9 cellular contexts compared by ENCODE assay signal in the genomic region with DNA sequence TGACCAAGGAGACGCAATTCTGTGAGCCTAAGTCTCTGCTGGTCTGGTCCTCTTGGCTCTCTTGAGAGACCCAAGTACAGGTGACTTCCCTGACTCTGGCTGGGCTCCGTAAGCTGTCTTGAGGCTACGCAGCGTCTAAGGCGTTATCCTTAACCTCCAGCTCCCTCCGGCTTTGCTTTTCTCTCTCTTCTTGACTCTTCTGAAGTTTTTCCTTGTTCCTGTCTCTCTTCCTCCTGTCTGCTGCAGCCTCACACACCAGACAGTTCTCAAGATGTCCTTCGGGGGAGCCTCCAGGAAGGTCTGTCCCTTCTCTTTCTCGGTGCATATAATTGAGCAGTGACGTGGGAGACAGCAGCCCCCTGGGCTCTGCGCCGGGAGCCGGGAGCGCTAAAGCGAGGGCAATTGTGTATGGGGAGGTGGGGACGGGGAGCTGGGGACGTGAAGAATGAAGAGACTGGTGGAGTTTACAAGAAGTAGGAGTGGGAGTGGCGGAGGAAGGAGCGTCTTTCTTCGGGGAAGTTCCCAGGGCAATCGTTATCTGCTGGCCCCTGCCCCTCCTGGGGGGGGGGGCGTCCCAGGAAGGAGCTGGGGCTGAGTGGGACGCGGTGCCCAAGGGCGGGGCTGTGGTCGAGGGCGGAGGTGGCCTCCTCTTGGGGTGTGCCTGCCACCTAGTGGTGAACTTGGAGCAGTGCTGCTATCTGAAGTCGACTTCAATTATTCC. TPM values are rescaled to one million over a fixed set of nuclear protein-coding genes. Genes with fewer than 3 reads are reported as not detected.
DNase-seq lines count a peak whose midpoint lies in the region; ATAC-seq and TF ChIP-seq lines count a peak whose summit lies in the region.
"Had no signal": no experiment of that assay in that cellular context is flagged by ENCODE, and none has a peak within 500 bp of the region (broad histone marks: within the 10 kb centered on the region; RNA-seq: fewer than 3 reads in every experiment).

No MANE protein-coding gene starts in this region.

- TF ChIP-seq CTCF in ovary (IDR thresholded peaks at IDR 0.05) (peak; percentile 87 to 97 (median 93)), thoracic aorta (IDR thresholded peaks at IDR 0.05) (peak; percentile 96)

- no peaks in the 10 kb centered on the region for H3K36me3 ChIP-seq in CD4-positive, alpha-beta memory T cell (ENCODE audit: insufficient read depth, low read length)
- H3K36me3 ChIP-seq in ovary (no peaks in the 10 kb centered on the region), thoracic aorta (no peaks in the 10 kb centered on the region)

- CTCF ChIA-PET in CD4-positive, alpha-beta memory T cell (lab: Charles Lee; ENCODE audit: partially characterized antibody), result interaction anchor here (0.7 to 4.9 kb wide), 16 partner anchors 9 to 216 kb away, joined by 3 to 142 read pairs (median 5); no protein-coding TSS in a partner anchor

- ATAC-seq in GM19438 (IDR thresholded peaks at IDR 0.05; ENCODE audit: low read depth, unreplicated experiment), result peak; percentile 72
- ATAC-seq in SK-N-SH treated with all-trans-retinoic acid at 6 μM for 48 hours, result peak; percentile 87
- ATAC-seq in activated naive CD4-positive, alpha-beta T cell treated with anti-CD3 and anti-CD28 coated beads, Interleukin-2, amount 50 U/mL, for 72 hours, result peak; percentile 97
- ATAC-seq in Right ventricle myocardium inferior, result peak; percentile 94
- ATAC-seq in thoracic aorta (ENCODE audit: insufficient number of reproducible peaks, low FRiP score, low read depth), result no peak

- H3K27ac Mint-ChIP-seq in CD4-positive, alpha-beta memory T cell, result peak overlapping the region in 2 of 7 donors; percentile 9 to 44
- peak overlapping the region in 1 of 2 donors; percentile 57 for H3K27ac Mint-ChIP-seq in activated naive CD4-positive, alpha-beta T cell treated with anti-CD3 and anti-CD28 coated beads, Interleukin-2, amount 50 U/mL, for 72 hours

- H3K9me3 Mint-ChIP-seq in CD4-positive, alpha-beta memory T cell, result peaks cover 0 to 2% (median 0%) of the 10 kb centered on the region in 8 donors
- H3K9me3 Mint-ChIP-seq in activated naive CD4-positive, alpha-beta T cell treated with anti-CD3 and anti-CD28 coated beads, Interleukin-2, amount 50 U/mL, for 72 hours, result no peaks in the 10 kb centered on the region

- H3K36me3 Mint-ChIP-seq in CD4-positive, alpha-beta memory T cell, result no peaks in the 10 kb centered on the region
- no peaks in the 10 kb centered on the region for H3K36me3 Mint-ChIP-seq in activated naive CD4-positive, alpha-beta T cell treated with anti-CD3 and anti-CD28 coated beads, Interleukin-2, amount 50 U/mL, for 72 hours

- POLR2A ChIA-PET in CD4-positive, alpha-beta memory T cell (lab: Charles Lee; ENCODE audit: partially characterized antibody), result interaction anchor here (0.8 kb wide), 1 partner anchor 198 kb away, joined by 4 read pairs; no protein-coding TSS in a partner anchor

- TF ChIP-seq POLR2A in ovary (IDR thresholded peaks at IDR 0.05), result no peak

- TF ChIP-seq EP300 in ovary (IDR thresholded peaks at IDR 0.05), result no peak

- peaks cover 2 to 12% (median 8%) of the 10 kb centered on the region in 4 donors for H3K4me1 Mint-ChIP-seq in CD4-positive, alpha-beta memory T cell

- no peak overlapping the region for H3K27ac ChIP-seq in CD4-positive, alpha-beta memory T cell (ENCODE audit: low read depth, low read length)
- H3K27ac ChIP-seq in ovary, result no peak overlapping the region
- H3K27ac ChIP-seq in thoracic aorta, result no peak overlapping the region

- no peaks in the 10 kb centered on the region for H3K9me3 ChIP-seq in CD4-positive, alpha-beta memory T cell (ENCODE audit: control insufficient read depth in 1 of 2, low read length in 2 of 2)
- no peaks in the 10 kb centered on the region for H3K9me3 ChIP-seq in ovary
- no peaks in the 10 kb centered on the region for H3K9me3 ChIP-seq in thoracic aorta

- intact Hi-C loops in CD4-positive, alpha-beta memory T cell (cut with micrococcal nuclease), result loop anchor here (1.0 to 10.0 kb wide), 4 partner anchors 148 to 920 kb away; a partner anchor contains a TSS
- intact Hi-C loops in Right ventricle myocardium inferior (cut with DNase I) (loop anchor here (1.0 to 5.0 kb wide), 3 partner anchors 68 to 198 kb away; no protein-coding TSS in a partner anchor), ovary (cut with DNase I) (loop anchor here (1.0 to 10.0 kb wide), 7 partner anchors 22 to 200 kb away; a partner anchor contains a TSS)

- WGBS in ovary, 3 donors, result 3 to 4% (median 3%) methylated on average over 27 of the region's 27 CpGs

- peak; percentile 60 to 66 (median 64) for DNase-seq in CD4-positive, alpha-beta memory T cell
- DNase-seq in HT1080 (ENCODE audit: low read depth) (peak; percentile 48), Right ventricle myocardium inferior (ENCODE audit: missing footprints) (peak; percentile 83), ovary (peak; percentile 74 to 81 (median 79)), thoracic aorta (ENCODE audit: low spot score) (peak; percentile 18)
- peak; percentile 72 to 78 for DNase-seq in activated naive CD4-positive, alpha-beta T cell treated with anti-CD3 and anti-CD28 coated beads, Interleukin-2, amount 50 U/mL, for 72 hours (ENCODE audit: low spot score in 2 of 2)

- H3K4me1 ChIP-seq in CD4-positive, alpha-beta memory T cell (ENCODE audit: insufficient read depth, low read length), result peaks cover 7% of the 10 kb centered on the region
- H3K4me1 ChIP-seq in ovary (ENCODE audit: insufficient read depth) (peaks cover 4% of the 10 kb centered on the region), thoracic aorta (ENCODE audit: control insufficient read depth in 1 of 2, low read depth in 2 of 2) (peaks cover 0 to 5% of the 10 kb centered on the region in 2 donors)

- H3K4me3 ChIP-seq in CD4-positive, alpha-beta memory T cell (ENCODE audit: low read length in 2 of 2), result peak overlapping the region in 1 of 2 donors; percentile 50
- H3K4me3 ChIP-seq in ovary (peak overlapping the region; percentile 39), thoracic aorta (peak overlapping the region; percentile 70)

- peaks cover 6 to 17% of the 10 kb centered on the region in 2 donors for H3K27me3 Mint-ChIP-seq in CD4-positive, alpha-beta memory T cell

- H3K27me3 ChIP-seq in CD4-positive, alpha-beta memory T cell (ENCODE audit: insufficient read depth, low read length), result no peaks in the 10 kb centered on the region
- H3K27me3 ChIP-seq in ovary, result no peaks in the 10 kb centered on the region
- no peaks in the 10 kb centered on the region for H3K27me3 ChIP-seq in thoracic aorta (replicated peaks; ENCODE audit: insufficient read depth)

- H3K4me3 Mint-ChIP-seq in CD4-positive, alpha-beta memory T cell, result peak overlapping the region; percentile 75 to 89 (median 83)

TF ChIP-seq in SK-N-SH treated with all-trans-retinoic acid at 6 μM for 48 hours, 23 proteins besides CTCF, POLR2A, EP300 and RAD21 (continues in another document):
- TF ChIP-seq ZFP3 (CRISPR knock-in tag; IDR thresholded peaks at IDR 0.05) (no peak), ESRRG (CRISPR knock-in tag; IDR thresholded peaks at IDR 0.05) (no peak), TOX (CRISPR knock-in tag; IDR thresholded peaks at IDR 0.05; ENCODE audit: borderline replicate concordance) (no peak), BACH2 (CRISPR knock-in tag; IDR thresholded peaks at IDR 0.05; ENCODE audit: borderline replicate concordance) (no peak), GLIS3 (CRISPR knock-in tag; IDR thresholded peaks at IDR 0.05) (no peak), ZNF70 (CRISPR knock-in tag; IDR thresholded peaks at IDR 0.05) (no peak), PPARA (CRISPR knock-in tag; IDR thresholded peaks at IDR 0.05; ENCODE audit: borderline replicate concordance) (no peak), TCF4 (CRISPR knock-in tag; IDR thresholded peaks at IDR 0.05; ENCODE audit: borderline replicate concordance) (no peak), ZNF565 (CRISPR knock-in tag; conservative IDR thresholded peaks at IDR 0.05; ENCODE audit: low read depth) (no peak), ZFP30 (CRISPR knock-in tag; IDR thresholded peaks at IDR 0.05) (no peak)
- TF ChIP-seq, protein P1, sequence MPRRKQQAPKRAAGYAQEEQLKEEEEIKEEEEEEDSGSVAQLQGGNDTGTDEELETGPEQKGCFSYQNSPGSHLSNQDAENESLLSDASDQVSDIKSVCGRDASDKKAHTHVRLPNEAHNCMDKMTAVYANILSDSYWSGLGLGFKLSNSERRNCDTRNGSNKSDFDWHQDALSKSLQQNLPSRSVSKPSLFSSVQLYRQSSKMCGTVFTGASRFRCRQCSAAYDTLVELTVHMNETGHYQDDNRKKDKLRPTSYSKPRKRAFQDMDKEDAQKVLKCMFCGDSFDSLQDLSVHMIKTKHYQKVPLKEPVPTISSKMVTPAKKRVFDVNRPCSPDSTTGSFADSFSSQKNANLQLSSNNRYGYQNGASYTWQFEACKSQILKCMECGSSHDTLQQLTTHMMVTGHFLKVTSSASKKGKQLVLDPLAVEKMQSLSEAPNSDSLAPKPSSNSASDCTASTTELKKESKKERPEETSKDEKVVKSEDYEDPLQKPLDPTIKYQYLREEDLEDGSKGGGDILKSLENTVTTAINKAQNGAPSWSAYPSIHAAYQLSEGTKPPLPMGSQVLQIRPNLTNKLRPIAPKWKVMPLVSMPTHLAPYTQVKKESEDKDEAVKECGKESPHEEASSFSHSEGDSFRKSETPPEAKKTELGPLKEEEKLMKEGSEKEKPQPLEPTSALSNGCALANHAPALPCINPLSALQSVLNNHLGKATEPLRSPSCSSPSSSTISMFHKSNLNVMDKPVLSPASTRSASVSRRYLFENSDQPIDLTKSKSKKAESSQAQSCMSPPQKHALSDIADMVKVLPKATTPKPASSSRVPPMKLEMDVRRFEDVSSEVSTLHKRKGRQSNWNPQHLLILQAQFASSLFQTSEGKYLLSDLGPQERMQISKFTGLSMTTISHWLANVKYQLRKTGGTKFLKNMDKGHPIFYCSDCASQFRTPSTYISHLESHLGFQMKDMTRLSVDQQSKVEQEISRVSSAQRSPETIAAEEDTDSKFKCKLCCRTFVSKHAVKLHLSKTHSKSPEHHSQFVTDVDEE (CRISPR knock-in tag; IDR thresholded peaks at IDR 0.05), result no peak

RNA-seq across cellular contexts. Expression of a gene that starts 6.9 kb away (rescaled TPM):
- not detected for total RNA-seq in CD4-positive, alpha-beta memory T cell
- not detected for polyA plus RNA-seq in CD4-positive, alpha-beta memory T cell
- not detected in 2 replicates for total RNA-seq in HT1080 (2014; rRNA removed; shearing (Covaris generic))
- not detected in 2 replicates for polyA plus RNA-seq in HT1080 (2015; cell fraction: cytosol; rRNA removed)
- not detected in 2 replicates for polyA plus RNA-seq in HT1080 (2015; cell fraction: nucleus; rRNA removed)
- total RNA-seq in activated naive CD4-positive, alpha-beta T cell treated with anti-CD3 and anti-CD28 coated beads, Interleukin-2, amount 50 U/mL, for 72 hours, result not detected
- total RNA-seq in Right ventricle myocardium inferior, result not detected
- total RNA-seq in ovary, result not detected
- not detected for polyA plus RNA-seq in ovary
- not detected for total RNA-seq in thoracic aorta
- total RNA-seq: subcutaneous adipose tissue had no signal

RNA-seq across cellular contexts. Expression of a gene that starts 40.9 kb away (rescaled TPM):
- total RNA-seq in CD4-positive, alpha-beta memory T cell, result not detected
- not detected for polyA plus RNA-seq in CD4-positive, alpha-beta memory T cell
- total RNA-seq in HT1080 (2014; rRNA removed; shearing (Covaris generic)), result not detected in 2 replicates
- not detected in 2 replicates for polyA plus RNA-seq in HT1080 (2015; cell fraction: cytosol; rRNA removed)
- polyA plus RNA-seq in HT1080 (2015; cell fraction: nucleus; rRNA removed), result not detected in 2 replicates
- total RNA-seq in activated naive CD4-positive, alpha-beta T cell treated with anti-CD3 and anti-CD28 coated beads, Interleukin-2, amount 50 U/mL, for 72 hours, result not detected
- total RNA-seq in Right ventricle myocardium inferior (not detected), ovary (not detected), thoracic aorta (not detected)
- not detected for polyA plus RNA-seq in ovary
- total RNA-seq: subcutaneous adipose tissue had no signal

Comparison
In these comparisons a context has a peak if more than half of its experiments do, and no peak if none do; other contexts are left out.
1. DNase-seq: peak in every context shown above with its lines; median percentile 83 in Right ventricle myocardium inferior; 79 in ovary; 75 in activated naive CD4-positive, alpha-beta T cell treated with anti-CD3 and anti-CD28 coated beads, Interleukin-2, amount 50 U/mL, for 72 hours; 64 in CD4-positive, alpha-beta memory T cell; 48 in HT1080; 18 in thoracic aorta.